15 cellular contexts compared by ENCODE assay signal in genomic region chr7:8305625-8306388, GRCh38.
"Had no signal": no experiment of that assay in that cellular context is flagged by ENCODE, and none has a peak within 500 bp of the region (broad histone marks: within the 10 kb centered on the region; RNA-seq: fewer than 3 reads in every experiment).

No MANE protein-coding gene starts in this region.

- H3K36me3 ChIP-seq: gastroesophageal sphincter, left ventricle myocardium inferior, ovary, suprapubic skin had no signal

- H3K4me3 Mint-ChIP-seq: activated CD4-positive, alpha-beta memory T cell treated with anti-CD3 and anti-CD28 coated beads for 36 hours; activated naive CD4-positive, alpha-beta T cell treated with anti-CD3 and anti-CD28 coated beads, Interleukin-2, amount 10 ng/mL, durations not matched to agents 7 days and 5 days; activated T-cell treated with anti-CD3 and anti-CD28 coated beads, Interleukin-2, amount 50 U/mL, for 24 hours; naive thymus-derived CD4-positive, alpha-beta T cell; stimulated activated naive CD8-positive, alpha-beta T cell treated with anti-CD3 and anti-CD28 coated beads, Interleukin-15, Interleukin-2, amounts not matched to agents 100 ng/mL and 50 ng/mL, for 24 hours; type B pancreatic cell had no signal

- H3K4me1 Mint-ChIP-seq: activated naive CD4-positive, alpha-beta T cell treated with anti-CD3 and anti-CD28 coated beads, Interleukin-2, amount 10 ng/mL, durations not matched to agents 7 days and 5 days; naive thymus-derived CD4-positive, alpha-beta T cell had no signal

- H3K4me3 ChIP-seq: gastroesophageal sphincter, left ventricle myocardium inferior, mucosa of descending colon, ovary, suprapubic skin had no signal

- H3K4me1 ChIP-seq: gastroesophageal sphincter, left ventricle myocardium inferior, suprapubic skin had no signal

- H3K27ac Mint-ChIP-seq: activated CD4-positive, alpha-beta memory T cell treated with anti-CD3 and anti-CD28 coated beads for 36 hours; activated naive CD4-positive, alpha-beta T cell treated with anti-CD3 and anti-CD28 coated beads, Interleukin-2, amount 10 ng/mL, durations not matched to agents 7 days and 5 days; activated T-cell treated with anti-CD3 and anti-CD28 coated beads, Interleukin-2, amount 50 U/mL, for 24 hours; naive thymus-derived CD4-positive, alpha-beta T cell; stimulated activated naive CD8-positive, alpha-beta T cell treated with anti-CD3 and anti-CD28 coated beads, Interleukin-15, Interleukin-2, amounts not matched to agents 100 ng/mL and 50 ng/mL, for 24 hours; type B pancreatic cell had no signal

- H3K27me3 Mint-ChIP-seq: activated CD4-positive, alpha-beta memory T cell treated with anti-CD3 and anti-CD28 coated beads for 36 hours; activated naive CD4-positive, alpha-beta T cell treated with anti-CD3 and anti-CD28 coated beads, Interleukin-2, amount 10 ng/mL, durations not matched to agents 7 days and 5 days; stimulated activated naive CD8-positive, alpha-beta T cell treated with anti-CD3 and anti-CD28 coated beads, Interleukin-15, Interleukin-2, amounts not matched to agents 100 ng/mL and 50 ng/mL, for 24 hours; type B pancreatic cell had no signal

- H3K36me3 Mint-ChIP-seq: activated CD4-positive, alpha-beta memory T cell treated with anti-CD3 and anti-CD28 coated beads for 36 hours; activated naive CD4-positive, alpha-beta T cell treated with anti-CD3 and anti-CD28 coated beads, Interleukin-2, amount 10 ng/mL, durations not matched to agents 7 days and 5 days; type B pancreatic cell had no signal

- H3K27me3 ChIP-seq: gastroesophageal sphincter, ovary, suprapubic skin had no signal

- H3K9me3 ChIP-seq: gastroesophageal sphincter, mucosa of descending colon, ovary, suprapubic skin had no signal

- H3K27ac ChIP-seq: gastroesophageal sphincter, left ventricle myocardium inferior, ovary, suprapubic skin, VCaP had no signal

- FAIRE-seq: astrocyte, keratinocyte had no signal

- H3K9me3 Mint-ChIP-seq: activated CD4-positive, alpha-beta memory T cell treated with anti-CD3 and anti-CD28 coated beads for 36 hours; activated naive CD4-positive, alpha-beta T cell treated with anti-CD3 and anti-CD28 coated beads, Interleukin-2, amount 10 ng/mL, durations not matched to agents 7 days and 5 days; activated T-cell treated with anti-CD3 and anti-CD28 coated beads, Interleukin-2, amount 50 U/mL, for 24 hours; stimulated activated naive CD8-positive, alpha-beta T cell treated with anti-CD3 and anti-CD28 coated beads, Interleukin-15, Interleukin-2, amounts not matched to agents 100 ng/mL and 50 ng/mL, for 24 hours; type B pancreatic cell had no signal

- DNase-seq: activated CD4-positive, alpha-beta memory T cell treated with anti-CD3 and anti-CD28 coated beads for 36 hours; activated naive CD4-positive, alpha-beta T cell treated with anti-CD3 and anti-CD28 coated beads, Interleukin-2, amount 10 ng/mL, durations not matched to agents 7 days and 5 days; activated T-cell treated with anti-CD3 and anti-CD28 coated beads, Interleukin-2, amount 50 U/mL, for 24 hours; hippocampal formation; left ventricle myocardium inferior; mucosa of descending colon; naive thymus-derived CD4-positive, alpha-beta T cell; ovary had no signal
